1 cellular context compared by ENCODE assay signal in genomic region chr4:152785639-152786517, GRCh38.
A peak's percentile ranks its signal among the peaks of the same experiment; 100 is the strongest.
TF ChIP-seq lines count a peak whose summit lies in the region.

No MANE protein-coding gene starts in this region.

TF ChIP-seq in GM12878, 131 proteins besides CTCF, POLR2A, EP300 and RAD21:
- peak; percentile 83 for TF ChIP-seq SPI1 (IDR thresholded peaks at IDR 0.05; ENCODE audit: borderline replicate concordance, insufficient read depth, low read depth, low read length)
- TF ChIP-seq ATF2 (IDR thresholded peaks at IDR 0.05; ENCODE audit: low read length), result no peak
